ENCODE assay signal across 14 cellular contexts in genomic region chr12:81461163-81461562, GRCh38.
DNase-seq lines count a peak whose midpoint lies in the region; ATAC-seq, FAIRE-seq and TF ChIP-seq lines count a peak whose summit lies in the region.
"Had no signal": no experiment of that assay in that cellular context is flagged by ENCODE, and none has a peak within 500 bp of the region (broad histone marks: within the 10 kb centered on the region; RNA-seq: fewer than 3 reads in every experiment).

No MANE protein-coding gene starts in this region.

- H3K18ac ChIP-seq in H1 (ENCODE audit: extremely low read depth, low read length) (no peak overlapping the region), mesenchymal stem cell (ENCODE audit: low read depth in 1 of 2, low read length in 2 of 2) (no peak overlapping the region)

- H3K27ac Mint-ChIP-seq in progenitor cell of endocrine pancreas = no peak overlapping the region
- H3K27ac Mint-ChIP-seq: activated CD8-positive, alpha-beta T cell treated with anti-CD3 and anti-CD28 coated beads for 36 hours had no signal

- TF ChIP-seq CTCF in GM10266 (IDR thresholded peaks at IDR 0.05; ENCODE audit: control insufficient read depth, insufficient read depth, low read depth, missing control alignments) = peak; percentile 27
- 0 out of 2 replicates have a peak, but pooled peaks have one; percentile 24 for TF ChIP-seq CTCF in Loucy (conservative IDR thresholded peaks at IDR 0.05; ENCODE audit: low read length)
- TF ChIP-seq CTCF in H1 (IDR thresholded peaks at IDR 0.05; ENCODE audit: control extremely low read depth in 1 of 3, insufficient read depth in 1 of 3, low read depth in 1 of 3, low read length in 3 of 3) = peak in 1 of 3 experiments; percentile 56; a peak in 2 of 4 replicates
- peak; percentile 31 for TF ChIP-seq CTCF in progenitor cell of endocrine pancreas (IDR thresholded peaks at IDR 0.05; ENCODE audit: unreplicated experiment)

- H3K36me3 ChIP-seq in Loucy (ENCODE audit: insufficient read depth, low read length) = no peaks in the 10 kb centered on the region
- no peaks in the 10 kb centered on the region for H3K36me3 ChIP-seq in H1 (ENCODE audit: control insufficient read depth in 2 of 4, insufficient read depth in 4 of 4, low read length in 3 of 4)
- no peaks in the 10 kb centered on the region for H3K36me3 ChIP-seq in mesenchymal stem cell (ENCODE audit: control insufficient read depth in 1 of 2, insufficient read depth in 2 of 2, low read depth in 1 of 2, low read length in 2 of 2)
- H3K36me3 ChIP-seq: BLaER1, sigmoid colon had no signal

- H4K91ac ChIP-seq in H1 (replicated peaks; ENCODE audit: insufficient read length, low read length) (no peak overlapping the region), mesenchymal stem cell (ENCODE audit: low read length) (no peak overlapping the region)

- H2BK15ac ChIP-seq in H1 (ENCODE audit: low read length) (no peak overlapping the region), mesenchymal stem cell (ENCODE audit: low read depth, poor library complexity, severe bottlenecking) (no peak overlapping the region)

- H3K27me3 Mint-ChIP-seq in progenitor cell of endocrine pancreas = no peaks in the 10 kb centered on the region
- H3K27me3 Mint-ChIP-seq: activated CD8-positive, alpha-beta T cell treated with anti-CD3 and anti-CD28 coated beads for 36 hours had no signal

- ATAC-seq in HG02870 (IDR thresholded peaks at IDR 0.05; ENCODE audit: unreplicated experiment) = no peak
- ATAC-seq: activated CD8-positive, alpha-beta T cell treated with anti-CD3 and anti-CD28 coated beads for 36 hours had no signal

- H4K5ac ChIP-seq in H1 (ENCODE audit: insufficient read length, low read depth, low read length) = no peak overlapping the region

- H3K9me3 Mint-ChIP-seq in progenitor cell of endocrine pancreas (ENCODE audit: low read depth) = no peaks in the 10 kb centered on the region
- H3K9me3 Mint-ChIP-seq: activated CD8-positive, alpha-beta T cell treated with anti-CD3 and anti-CD28 coated beads for 36 hours had no signal

- FAIRE-seq in H1 (lab: Jason Lieb, UNC) = peak; percentile 57

- H2AFZ ChIP-seq in Loucy (ENCODE audit: low read length) = no peak overlapping the region
- H2AFZ ChIP-seq in H1 (ENCODE audit: low read length) = no peak overlapping the region
- no peak overlapping the region for H2AFZ ChIP-seq in mesenchymal stem cell (ENCODE audit: low read depth, low read length)

- no peaks in the 10 kb centered on the region for H3K23me2 ChIP-seq in H1 (ENCODE audit: low read depth, low read length)

- H2AK5ac ChIP-seq in H1 (ENCODE audit: low read depth, low read length) (no peak overlapping the region), mesenchymal stem cell (ENCODE audit: low read length, severe bottlenecking) (no peak overlapping the region)

- H2BK120ac ChIP-seq in H1 (replicated peaks; ENCODE audit: low read depth, low read length) (no peak overlapping the region), mesenchymal stem cell (ENCODE audit: low read depth, low read length) (no peak overlapping the region)

- no peak overlapping the region for H3K14ac ChIP-seq in H1 (ENCODE audit: insufficient read length)
- H3K14ac ChIP-seq in mesenchymal stem cell (ENCODE audit: low read length in 2 of 2) = no peak overlapping the region

- H3K23ac ChIP-seq in H1 (ENCODE audit: insufficient read length) (no peak overlapping the region), mesenchymal stem cell (ENCODE audit: low read length in 2 of 2) (no peak overlapping the region)

- no peak overlapping the region for H3K4me3 ChIP-seq in Loucy (ENCODE audit: low read length, poor library complexity, severe bottlenecking)
- H3K4me3 ChIP-seq in H1 (ENCODE audit: extremely low read depth in 1 of 4, insufficient read depth in 2 of 4, low read depth in 3 of 4, low read length in 4 of 4) = no peak overlapping the region
- H3K4me3 ChIP-seq in mesenchymal stem cell (ENCODE audit: insufficient read depth in 1 of 2, low read depth in 1 of 2, low read length in 2 of 2) = no peak overlapping the region
- H3K4me3 ChIP-seq: BLaER1, sigmoid colon had no signal

- no peaks in the 10 kb centered on the region for H3K4me1 ChIP-seq in Loucy (ENCODE audit: insufficient read depth, low read length, poor library complexity, severe bottlenecking)
- H3K4me1 ChIP-seq in H1 (replicated peaks in 1 of 4; ENCODE audit: control insufficient read depth in 3 of 4, insufficient read depth in 4 of 4, low read length in 3 of 4) = no peaks in the 10 kb centered on the region
- no peaks in the 10 kb centered on the region for H3K4me1 ChIP-seq in mesenchymal stem cell (ENCODE audit: control insufficient read depth, insufficient read depth, low read depth, low read length)
- H3K4me1 ChIP-seq: sigmoid colon had no signal

- no peaks in the 10 kb centered on the region for H3K79me2 ChIP-seq in Loucy (ENCODE audit: insufficient read depth, low read length)
- H3K79me2 ChIP-seq in H1 (ENCODE audit: control insufficient read depth in 1 of 2, insufficient read depth in 2 of 2, low read length in 2 of 2) = no peaks in the 10 kb centered on the region

- peak in 1 of 2 experiments; percentile 25; a peak in 1 of 4 replicates for TF ChIP-seq RAD21 in H1 (IDR thresholded peaks at IDR 0.05 in 1 of 2, conservative IDR thresholded peaks at IDR 0.05 in 1 of 2; ENCODE audit: low read depth in 2 of 2, low read length in 2 of 2)

- no peak for TF ChIP-seq EP300 in H1 (IDR thresholded peaks at IDR 0.05; ENCODE audit: borderline replicate concordance in 1 of 2, low read depth in 2 of 2, low read length in 2 of 2)

- H3K79me1 ChIP-seq in H1 (ENCODE audit: low read depth, low read length) (no peaks in the 10 kb centered on the region), mesenchymal stem cell (replicated peaks; ENCODE audit: low read length, poor library complexity, severe bottlenecking) (no peaks in the 10 kb centered on the region)

- no peak overlapping the region for H2BK20ac ChIP-seq in H1 (ENCODE audit: low read length)

- H4K20me1 ChIP-seq in Loucy (ENCODE audit: insufficient read depth, low read length, poor library complexity, severe bottlenecking) = no peaks in the 10 kb centered on the region
- H4K20me1 ChIP-seq in H1 (replicated peaks in 1 of 2; ENCODE audit: control insufficient read depth in 1 of 2, insufficient read depth in 2 of 2, low read length in 2 of 2) = peaks cover 0 to 1% of the 10 kb centered on the region in 2 experiments
- H4K20me1 ChIP-seq: BLaER1 had no signal

- no peak overlapping the region for H3K4ac ChIP-seq in H1 (replicated peaks; ENCODE audit: insufficient read length, low read depth, low read length)
- no peak overlapping the region for H3K4ac ChIP-seq in mesenchymal stem cell (ENCODE audit: low read depth in 1 of 2, low read length in 2 of 2)

- H3F3A ChIP-seq in Loucy (ENCODE audit: low read depth) = no peaks in the 10 kb centered on the region

- H3K9me2 ChIP-seq in Loucy (replicated peaks; ENCODE audit: low read depth, low read length) = no peaks in the 10 kb centered on the region

- H3K56ac ChIP-seq in H1 (replicated peaks; ENCODE audit: insufficient read length, low read depth, low read length) = no peak overlapping the region

- DNase-seq in GM10266 (ENCODE audit: extremely low spot score) (no peak), H1 (ENCODE audit: low read depth in 1 of 2, low spot score in 2 of 2) (no peak), progenitor cell of endocrine pancreas (ENCODE audit: low spot score, unreplicated experiment) (no peak), DMS153 (lab: John Stamatoyannopoulos, UW) (no peak), mesenchymal stem cell (no peak)
- DNase-seq: activated CD8-positive, alpha-beta T cell treated with anti-CD3 and anti-CD28 coated beads for 36 hours; DMS79 treated with DMSO at 0.1 percent for 48 hours; NCI-H774; RPMI8226; sigmoid colon; stimulated activated CD4-positive, alpha-beta T cell treated with anti-CD3 and anti-CD28 coated beads, Interleukin-4, amount 100 ng/mL, for 1 hour had no signal

- H3K4me1 Mint-ChIP-seq in progenitor cell of endocrine pancreas (ENCODE audit: low read depth) = no peaks in the 10 kb centered on the region

- no peaks in the 10 kb centered on the region for H3K27me3 ChIP-seq in Loucy (ENCODE audit: insufficient read depth, low read length, poor library complexity, severe bottlenecking)
- no peaks in the 10 kb centered on the region for H3K27me3 ChIP-seq in H1 (replicated peaks in 1 of 4; ENCODE audit: control insufficient read depth in 3 of 4, extremely low read depth in 1 of 4, insufficient read depth in 3 of 4, low read length in 3 of 4)
- H3K27me3 ChIP-seq in mesenchymal stem cell (ENCODE audit: control insufficient read depth in 1 of 2, insufficient read depth in 1 of 2, low read length in 2 of 2) = no peaks in the 10 kb centered on the region
- H3K27me3 ChIP-seq: BLaER1, sigmoid colon had no signal

- no peak overlapping the region for H2BK5ac ChIP-seq in H1 (ENCODE audit: low read depth, low read length)
- no peak overlapping the region for H2BK5ac ChIP-seq in mesenchymal stem cell (ENCODE audit: low read depth, low read length, poor library complexity, severe bottlenecking)

- H3K9me3 ChIP-seq in Loucy (ENCODE audit: insufficient read depth, low read depth, low read length) (no peaks in the 10 kb centered on the region), H1 (ENCODE audit: insufficient read depth in 2 of 2, low read depth in 1 of 2, low read length in 1 of 2) (no peaks in the 10 kb centered on the region), mesenchymal stem cell (ENCODE audit: control insufficient read depth, low read length) (no peaks in the 10 kb centered on the region)
- H3K9me3 ChIP-seq: BLaER1, sigmoid colon had no signal

- no peaks in the 10 kb centered on the region for H3K36me3 Mint-ChIP-seq in progenitor cell of endocrine pancreas (ENCODE audit: insufficient read depth)

- no peak overlapping the region for H4K8ac ChIP-seq in H1 (ENCODE audit: extremely low read depth, insufficient read depth, low read length)
- no peak overlapping the region for H4K8ac ChIP-seq in mesenchymal stem cell (ENCODE audit: low read length)

- H2BK12ac ChIP-seq in H1 (ENCODE audit: low read depth, low read length) (no peak overlapping the region), mesenchymal stem cell (ENCODE audit: low read length in 2 of 2) (no peak overlapping the region)

- H3K4me2 ChIP-seq in Loucy (ENCODE audit: low read depth, low read length, poor library complexity, severe bottlenecking) (no peak overlapping the region), H1 (ENCODE audit: insufficient read depth in 1 of 2, low read depth in 2 of 2, low read length in 2 of 2) (no peak overlapping the region), mesenchymal stem cell (ENCODE audit: low read length, poor library complexity, severe bottlenecking) (no peak overlapping the region)
- H3K4me2 ChIP-seq: BLaER1 had no signal

- CTCF ChIA-PET in H1 (lab: Charles Lee; ENCODE audit: partially characterized antibody) = interaction anchor here (0.6 to 2.0 kb wide), 12 partner anchors 8 to 250 kb away, joined by 3 to 12 read pairs (median 4); no protein-coding TSS in a partner anchor

- POLR2A ChIA-PET in H1 (lab: Charles Lee; ENCODE audit: partially characterized antibody) = no interaction called here

- TF ChIP-seq POLR2A in H1 (IDR thresholded peaks at IDR 0.05; ENCODE audit: control extremely low read depth in 1 of 2, low read depth in 2 of 2, low read length in 2 of 2) = no peak

- WGBS in H1 (ENCODE audit: extremely low coverage in 1 of 2, insufficient coverage in 1 of 2, insufficient read length in 1 of 2, insufficient replicate concordance in 2 of 2, low coverage in 1 of 2, low lambda C conversion rate in 2 of 2, missing lambda C conversion rate in 1 of 2), 2 experiments = 71% methylated on average over 4 of the region's 4 CpGs; no CpG with 5 or more reads in 1 of the 2 experiments
- WGBS in mesenchymal stem cell = 66% methylated on average over 4 of the region's 4 CpGs

- no peak overlapping the region for H3K4me3 Mint-ChIP-seq in progenitor cell of endocrine pancreas (ENCODE audit: low read depth)
- H3K4me3 Mint-ChIP-seq: activated CD8-positive, alpha-beta T cell treated with anti-CD3 and anti-CD28 coated beads for 36 hours had no signal

- H3K27ac ChIP-seq in H1 (ENCODE audit: low read depth, low read length) (no peak overlapping the region), mesenchymal stem cell (ENCODE audit: low read length, poor library complexity, severe bottlenecking) (no peak overlapping the region)
- H3K27ac ChIP-seq: BLaER1, sigmoid colon had no signal

- H3K9ac ChIP-seq in Loucy (ENCODE audit: low read depth, low read length, poor library complexity, severe bottlenecking) = no peak overlapping the region
- no peak overlapping the region for H3K9ac ChIP-seq in H1 (replicated peaks in 1 of 4; ENCODE audit: extremely low read depth in 1 of 4, low read depth in 3 of 4, low read length in 3 of 4)
- H3K9ac ChIP-seq in mesenchymal stem cell (ENCODE audit: low read length) = no peak overlapping the region
- H3K9ac ChIP-seq: BLaER1 had no signal
